1 cellular context compared by ENCODE assay signal in the genomic region with DNA sequence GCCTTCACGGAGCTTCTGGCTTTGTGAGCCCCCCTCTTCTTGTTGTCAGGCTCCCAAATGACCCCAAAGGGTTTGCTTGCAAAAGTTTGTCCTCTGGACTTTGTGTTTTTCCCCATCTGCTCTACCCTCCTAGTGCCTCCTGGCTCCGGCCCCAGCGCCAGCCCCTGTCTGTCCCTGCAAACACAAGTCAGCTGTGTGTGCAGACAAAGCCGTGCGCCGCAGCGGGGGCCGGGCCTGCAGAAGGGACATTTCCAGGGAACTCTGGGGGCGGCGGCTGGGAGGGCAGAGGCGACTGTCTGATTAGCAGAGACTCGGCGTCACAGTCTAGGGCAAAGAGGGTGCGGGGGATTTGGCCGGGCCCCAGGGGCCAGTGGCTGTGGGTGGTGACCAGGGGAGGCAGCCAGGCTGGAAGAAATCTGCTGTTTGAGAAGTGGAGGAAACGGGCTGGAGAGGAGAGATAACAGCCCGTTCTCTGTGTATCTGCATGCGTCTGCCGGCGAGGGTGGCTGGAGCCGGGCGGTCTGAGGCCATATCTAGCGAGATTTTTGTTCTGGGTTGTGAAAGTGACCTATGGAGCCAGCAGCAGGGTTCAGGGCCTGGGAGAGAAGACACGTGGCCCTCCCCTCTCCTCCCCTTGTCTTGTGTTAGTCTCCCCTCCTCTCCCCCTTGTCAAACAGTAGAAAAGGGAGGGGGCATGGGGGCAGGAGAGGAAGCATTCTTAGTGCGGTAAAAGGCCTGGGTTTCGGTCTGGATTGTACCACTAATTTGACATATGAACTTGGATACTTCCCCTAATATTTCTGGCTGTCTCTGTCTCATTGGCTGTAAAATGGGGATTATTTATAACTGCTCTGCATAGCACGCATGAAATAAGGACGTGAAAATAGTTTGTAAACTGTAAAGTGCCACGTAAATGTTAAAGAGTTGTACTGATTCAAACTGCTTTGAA.
TF ChIP-seq lines count a peak whose summit lies in the region.

No MANE protein-coding gene starts in this region.

TF ChIP-seq in GM23338, 12 proteins besides CTCF, POLR2A, EP300 and RAD21 (continued from another document):
- TF ChIP-seq EZH2 (IDR thresholded peaks at IDR 0.05; ENCODE audit: low read depth, unreplicated experiment) (no peak), POLR2AphosphoS5 (IDR thresholded peaks at IDR 0.05; ENCODE audit: low read depth) (no peak), CREB1 (CRISPR knock-in tag; IDR thresholded peaks at IDR 0.05; ENCODE audit: low read depth) (no peak), EZH2phosphoT487 (IDR thresholded peaks at IDR 0.05; ENCODE audit: unreplicated experiment) (no peak), ZNF114 (CRISPR knock-in tag; IDR thresholded peaks at IDR 0.05) (no peak), NANOG (IDR thresholded peaks at IDR 0.05; ENCODE audit: borderline replicate concordance) (no peak), STAT1 (IDR thresholded peaks at IDR 0.05; ENCODE audit: unreplicated experiment) (no peak), JUNB (IDR thresholded peaks at IDR 0.05; ENCODE audit: unreplicated experiment) (no peak)
- TF ChIP-seq, protein P1, sequence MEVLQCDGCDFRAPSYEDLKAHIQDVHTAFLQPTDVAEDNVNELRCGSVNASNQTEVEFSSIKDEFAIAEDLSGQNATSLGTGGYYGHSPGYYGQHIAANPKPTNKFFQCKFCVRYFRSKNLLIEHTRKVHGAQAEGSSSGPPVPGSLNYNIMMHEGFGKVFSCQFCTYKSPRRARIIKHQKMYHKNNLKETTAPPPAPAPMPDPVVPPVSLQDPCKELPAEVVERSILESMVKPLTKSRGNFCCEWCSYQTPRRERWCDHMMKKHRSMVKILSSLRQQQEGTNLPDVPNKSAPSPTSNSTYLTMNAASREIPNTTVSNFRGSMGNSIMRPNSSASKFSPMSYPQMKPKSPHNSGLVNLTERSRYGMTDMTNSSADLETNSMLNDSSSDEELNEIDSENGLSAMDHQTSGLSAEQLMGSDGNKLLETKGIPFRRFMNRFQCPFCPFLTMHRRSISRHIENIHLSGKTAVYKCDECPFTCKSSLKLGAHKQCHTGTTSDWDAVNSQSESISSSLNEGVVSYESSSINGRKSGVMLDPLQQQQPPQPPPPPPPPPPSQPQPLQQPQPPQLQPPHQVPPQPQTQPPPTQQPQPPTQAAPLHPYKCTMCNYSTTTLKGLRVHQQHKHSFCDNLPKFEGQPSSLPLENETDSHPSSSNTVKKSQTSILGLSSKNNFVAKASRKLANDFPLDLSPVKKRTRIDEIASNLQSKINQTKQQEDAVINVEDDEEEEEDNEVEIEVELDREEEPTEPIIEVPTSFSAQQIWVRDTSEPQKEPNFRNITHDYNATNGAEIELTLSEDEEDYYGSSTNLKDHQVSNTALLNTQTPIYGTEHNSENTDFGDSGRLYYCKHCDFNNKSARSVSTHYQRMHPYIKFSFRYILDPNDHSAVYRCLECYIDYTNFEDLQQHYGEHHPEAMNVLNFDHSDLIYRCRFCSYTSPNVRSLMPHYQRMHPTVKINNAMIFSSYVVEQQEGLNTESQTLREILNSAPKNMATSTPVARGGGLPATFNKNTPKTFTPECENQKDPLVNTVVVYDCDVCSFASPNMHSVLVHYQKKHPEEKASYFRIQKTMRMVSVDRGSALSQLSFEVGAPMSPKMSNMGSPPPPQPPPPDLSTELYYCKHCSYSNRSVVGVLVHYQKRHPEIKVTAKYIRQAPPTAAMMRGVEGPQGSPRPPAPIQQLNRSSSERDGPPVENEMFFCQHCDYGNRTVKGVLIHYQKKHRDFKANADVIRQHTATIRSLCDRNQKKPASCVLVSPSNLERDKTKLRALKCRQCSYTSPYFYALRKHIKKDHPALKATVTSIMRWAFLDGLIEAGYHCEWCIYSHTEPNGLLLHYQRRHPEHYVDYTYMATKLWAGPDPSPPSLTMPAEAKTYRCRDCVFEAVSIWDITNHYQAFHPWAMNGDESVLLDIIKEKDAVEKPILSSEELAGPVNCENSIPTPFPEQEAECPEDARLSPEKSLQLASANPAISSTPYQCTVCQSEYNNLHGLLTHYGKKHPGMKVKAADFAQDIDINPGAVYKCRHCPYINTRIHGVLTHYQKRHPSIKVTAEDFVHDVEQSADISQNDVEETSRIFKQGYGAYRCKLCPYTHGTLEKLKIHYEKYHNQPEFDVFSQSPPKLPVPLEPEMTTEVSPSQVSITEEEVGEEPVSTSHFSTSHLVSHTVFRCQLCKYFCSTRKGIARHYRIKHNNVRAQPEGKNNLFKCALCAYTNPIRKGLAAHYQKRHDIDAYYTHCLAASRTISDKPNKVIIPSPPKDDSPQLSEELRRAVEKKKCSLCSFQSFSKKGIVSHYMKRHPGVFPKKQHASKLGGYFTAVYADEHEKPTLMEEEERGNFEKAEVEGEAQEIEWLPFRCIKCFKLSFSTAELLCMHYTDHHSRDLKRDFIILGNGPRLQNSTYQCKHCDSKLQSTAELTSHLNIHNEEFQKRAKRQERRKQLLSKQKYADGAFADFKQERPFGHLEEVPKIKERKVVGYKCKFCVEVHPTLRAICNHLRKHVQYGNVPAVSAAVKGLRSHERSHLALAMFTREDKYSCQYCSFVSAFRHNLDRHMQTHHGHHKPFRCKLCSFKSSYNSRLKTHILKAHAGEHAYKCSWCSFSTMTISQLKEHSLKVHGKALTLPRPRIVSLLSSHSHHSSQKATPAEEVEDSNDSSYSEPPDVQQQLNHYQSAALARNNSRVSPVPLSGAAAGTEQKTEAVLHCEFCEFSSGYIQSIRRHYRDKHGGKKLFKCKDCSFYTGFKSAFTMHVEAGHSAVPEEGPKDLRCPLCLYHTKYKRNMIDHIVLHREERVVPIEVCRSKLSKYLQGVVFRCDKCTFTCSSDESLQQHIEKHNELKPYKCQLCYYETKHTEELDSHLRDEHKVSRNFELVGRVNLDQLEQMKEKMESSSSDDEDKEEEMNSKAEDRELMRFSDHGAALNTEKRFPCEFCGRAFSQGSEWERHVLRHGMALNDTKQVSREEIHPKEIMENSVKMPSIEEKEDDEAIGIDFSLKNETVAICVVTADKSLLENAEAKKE (CRISPR knock-in tag; IDR thresholded peaks at IDR 0.05) = no peak
- TF ChIP-seq, protein P2, sequence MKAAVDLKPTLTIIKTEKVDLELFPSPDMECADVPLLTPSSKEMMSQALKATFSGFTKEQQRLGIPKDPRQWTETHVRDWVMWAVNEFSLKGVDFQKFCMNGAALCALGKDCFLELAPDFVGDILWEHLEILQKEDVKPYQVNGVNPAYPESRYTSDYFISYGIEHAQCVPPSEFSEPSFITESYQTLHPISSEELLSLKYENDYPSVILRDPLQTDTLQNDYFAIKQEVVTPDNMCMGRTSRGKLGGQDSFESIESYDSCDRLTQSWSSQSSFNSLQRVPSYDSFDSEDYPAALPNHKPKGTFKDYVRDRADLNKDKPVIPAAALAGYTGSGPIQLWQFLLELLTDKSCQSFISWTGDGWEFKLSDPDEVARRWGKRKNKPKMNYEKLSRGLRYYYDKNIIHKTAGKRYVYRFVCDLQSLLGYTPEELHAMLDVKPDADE (IDR thresholded peaks at IDR 0.05) = no peak
- TF ChIP-seq, protein P3, sequence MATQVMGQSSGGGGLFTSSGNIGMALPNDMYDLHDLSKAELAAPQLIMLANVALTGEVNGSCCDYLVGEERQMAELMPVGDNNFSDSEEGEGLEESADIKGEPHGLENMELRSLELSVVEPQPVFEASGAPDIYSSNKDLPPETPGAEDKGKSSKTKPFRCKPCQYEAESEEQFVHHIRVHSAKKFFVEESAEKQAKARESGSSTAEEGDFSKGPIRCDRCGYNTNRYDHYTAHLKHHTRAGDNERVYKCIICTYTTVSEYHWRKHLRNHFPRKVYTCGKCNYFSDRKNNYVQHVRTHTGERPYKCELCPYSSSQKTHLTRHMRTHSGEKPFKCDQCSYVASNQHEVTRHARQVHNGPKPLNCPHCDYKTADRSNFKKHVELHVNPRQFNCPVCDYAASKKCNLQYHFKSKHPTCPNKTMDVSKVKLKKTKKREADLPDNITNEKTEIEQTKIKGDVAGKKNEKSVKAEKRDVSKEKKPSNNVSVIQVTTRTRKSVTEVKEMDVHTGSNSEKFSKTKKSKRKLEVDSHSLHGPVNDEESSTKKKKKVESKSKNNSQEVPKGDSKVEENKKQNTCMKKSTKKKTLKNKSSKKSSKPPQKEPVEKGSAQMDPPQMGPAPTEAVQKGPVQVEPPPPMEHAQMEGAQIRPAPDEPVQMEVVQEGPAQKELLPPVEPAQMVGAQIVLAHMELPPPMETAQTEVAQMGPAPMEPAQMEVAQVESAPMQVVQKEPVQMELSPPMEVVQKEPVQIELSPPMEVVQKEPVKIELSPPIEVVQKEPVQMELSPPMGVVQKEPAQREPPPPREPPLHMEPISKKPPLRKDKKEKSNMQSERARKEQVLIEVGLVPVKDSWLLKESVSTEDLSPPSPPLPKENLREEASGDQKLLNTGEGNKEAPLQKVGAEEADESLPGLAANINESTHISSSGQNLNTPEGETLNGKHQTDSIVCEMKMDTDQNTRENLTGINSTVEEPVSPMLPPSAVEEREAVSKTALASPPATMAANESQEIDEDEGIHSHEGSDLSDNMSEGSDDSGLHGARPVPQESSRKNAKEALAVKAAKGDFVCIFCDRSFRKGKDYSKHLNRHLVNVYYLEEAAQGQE (IDR thresholded peaks at IDR 0.05; ENCODE audit: unreplicated experiment) = no peak
